ENCODE assay signal across 8 cellular contexts in the genomic region with DNA sequence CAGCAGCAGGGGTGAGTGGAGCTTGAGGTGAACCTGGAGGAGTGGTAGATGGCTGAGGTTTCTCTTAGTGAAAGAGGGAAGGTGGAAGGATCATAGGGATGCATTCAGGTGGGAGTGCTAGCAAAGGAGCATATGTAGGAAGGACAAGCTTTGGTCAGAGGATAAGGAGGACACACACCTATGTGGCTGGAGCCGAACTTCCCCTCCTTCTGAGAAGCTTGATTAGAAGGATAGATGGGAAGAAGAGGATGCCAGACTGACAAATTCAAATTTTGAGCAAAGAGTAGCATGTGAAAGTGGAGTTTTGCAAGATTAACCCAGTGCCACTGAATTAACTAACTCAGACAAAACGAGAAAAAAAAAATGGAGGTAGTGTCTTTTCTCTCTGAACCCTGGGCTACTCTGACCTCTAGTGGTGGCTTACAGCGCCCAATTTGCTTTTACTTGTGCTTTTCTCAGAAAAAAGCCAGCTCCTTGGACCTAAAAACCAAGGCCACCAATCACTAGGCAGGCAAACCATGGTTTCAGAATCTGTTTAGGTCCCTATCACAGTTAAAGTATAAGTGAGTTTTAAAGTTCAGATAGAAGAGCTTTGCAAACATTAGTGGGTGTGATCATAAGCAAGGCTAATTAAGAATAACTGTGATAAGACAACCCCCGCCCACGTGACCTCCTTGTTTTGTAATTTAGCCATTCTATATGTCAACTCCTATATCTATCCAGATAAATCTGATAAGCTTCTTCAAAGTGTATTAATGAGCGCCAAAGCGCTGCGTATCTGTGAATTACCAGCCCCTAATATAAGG. TPM values are rescaled to one million over a fixed set of nuclear protein-coding genes. Genes with fewer than 3 reads are reported as not detected.
A peak's percentile ranks its signal among the peaks of the same experiment; 100 is the strongest.
DNase-seq lines count a peak whose midpoint lies in the region; ATAC-seq, FAIRE-seq and TF ChIP-seq lines count a peak whose summit lies in the region.

No MANE protein-coding gene starts in this region.

- ATAC-seq in HG03025 (IDR thresholded peaks at IDR 0.05; ENCODE audit: low FRiP score, unreplicated experiment): no peak

- no peaks in the 10 kb centered on the region for H3K27me3 Mint-ChIP-seq in glutamatergic neuron (ENCODE audit: unreplicated experiment)

- DNase-seq in M059J (ENCODE audit: low read depth) (peak; percentile 77), SK-MEL-5 (ENCODE audit: low read depth, low spot score) (peak; percentile 88), glutamatergic neuron (peak; percentile 71), putamen (ENCODE audit: low spot score) (peak; percentile 77), cortex of kidney (lab: John Stamatoyannopoulos, UW) (no peak)
- peak in 3 of 4 experiments; percentile 8 to 49 (median 28) for DNase-seq in activated naive CD4-positive, alpha-beta T cell (lab: John Stamatoyannopoulos, UW)

- no peak overlapping the region for H3K4me3 Mint-ChIP-seq in glutamatergic neuron (ENCODE audit: unreplicated experiment)

- peak; percentile 74 for TF ChIP-seq CTCF in glutamatergic neuron (IDR thresholded peaks at IDR 0.05; ENCODE audit: partially characterized antibody, unreplicated experiment)

- no peak overlapping the region for H3K27ac Mint-ChIP-seq in glutamatergic neuron (ENCODE audit: unreplicated experiment)

- FAIRE-seq in G401.6 (lab: Jason Lieb, UNC): peak; percentile 94

- no peaks in the 10 kb centered on the region for H3K9me3 Mint-ChIP-seq in glutamatergic neuron (ENCODE audit: unreplicated experiment)

- no peaks in the 10 kb centered on the region for H3K4me1 Mint-ChIP-seq in glutamatergic neuron (ENCODE audit: low read depth, unreplicated experiment)

- in situ Hi-C loops in SK-MEL-5 (cut with HindIII; ENCODE audit: low pct_unique_long_range_greater_than_20kb, low sequenced_read_pairs): loop anchor here (10.0 kb wide), 1 partner anchor 207 kb away; the partner anchor contains the start of gene HEBP1

- no peaks in the 10 kb centered on the region for H3K36me3 Mint-ChIP-seq in glutamatergic neuron (ENCODE audit: unreplicated experiment)

RNA-seq across cellular contexts. Expression of gene EMP1, which starts 15.5 kb away (rescaled TPM):
- 28.9 and 107 TPM in 2 replicates for total RNA-seq in M059J (2014; rRNA removed; shearing (Covaris generic))
- total RNA-seq in SK-MEL-5 (2014; rRNA removed; shearing (Covaris generic)): 8.7 and 14.3 TPM in 2 replicates
- 41.8 and 57.8 TPM in 2 replicates for polyA plus RNA-seq in SK-MEL-5 (2015; cell fraction: cytosol; rRNA removed)
- polyA plus RNA-seq in SK-MEL-5 (2015; cell fraction: nucleus; rRNA removed): 9.2 and 23.4 TPM in 2 replicates
- not detected for total RNA-seq in glutamatergic neuron (ENCODE audit: unreplicated experiment)
